ENCODE assay signal across 23 cellular contexts in the genomic region with DNA sequence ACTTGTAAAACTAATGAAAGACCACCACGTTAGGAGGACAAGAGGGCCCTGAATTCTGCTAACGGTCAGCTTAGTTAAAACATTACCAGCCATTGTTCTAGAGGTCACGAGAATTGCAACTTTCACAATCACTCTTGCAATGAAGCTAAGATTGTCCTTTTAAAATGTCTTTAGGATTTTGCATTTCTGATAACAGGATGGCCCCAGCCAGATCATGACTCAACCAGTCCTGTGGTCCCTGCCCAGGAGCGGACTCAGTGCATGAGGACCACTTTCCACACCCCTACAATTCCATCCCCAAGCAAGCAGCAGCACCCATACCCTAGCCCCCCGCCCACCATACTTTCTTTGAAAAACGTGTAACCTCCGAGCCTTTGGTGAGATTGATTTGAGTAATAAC. TPM values are rescaled to one million over a fixed set of nuclear protein-coding genes. Genes with fewer than 3 reads are reported as not detected.
DNase-seq lines count a peak whose midpoint lies in the region; ATAC-seq and TF ChIP-seq lines count a peak whose summit lies in the region.
"Had no signal": no experiment of that assay in that cellular context is flagged by ENCODE, and none has a peak within 500 bp of the region (broad histone marks: within the 10 kb centered on the region; RNA-seq: fewer than 3 reads in every experiment).

No MANE protein-coding gene starts in this region.

- 0 out of 2 replicates have a peak, but pooled peaks cover 2% of the 10 kb centered on the region for H3K4me1 ChIP-seq in GM23338 (ENCODE audit: insufficient read depth)
- H3K4me1 ChIP-seq in adipocyte (ENCODE audit: control insufficient read depth, insufficient read depth, low read length), result peaks cover 15% of the 10 kb centered on the region
- peaks cover 3% of the 10 kb centered on the region for H3K4me1 ChIP-seq in osteoblast (ENCODE audit: insufficient read depth, low read length)
- H3K4me1 ChIP-seq in uterus, result no peaks in the 10 kb centered on the region
- H3K4me1 ChIP-seq: prostate gland, SJSA1 had no signal

- peaks cover 12% of the 10 kb centered on the region for H3K36me3 Mint-ChIP-seq in GM23338 (ENCODE audit: low read depth)
- H3K36me3 Mint-ChIP-seq in activated naive CD4-positive, alpha-beta T cell treated with anti-CD3 and anti-CD28 coated beads, Interleukin-2, amount 50 U/mL, for 72 hours, result no peaks in the 10 kb centered on the region

- H4K20me1 ChIP-seq in GM23338 (replicated peaks; ENCODE audit: insufficient read depth) (no peaks in the 10 kb centered on the region; the same call in 1 of the 2 replicates), osteoblast (ENCODE audit: insufficient read depth, low read length) (no peaks in the 10 kb centered on the region)

- no peaks in the 10 kb centered on the region for H3K27me3 ChIP-seq in GM23338 (ENCODE audit: insufficient read depth)
- H3K27me3 ChIP-seq in adipocyte (replicated peaks; ENCODE audit: control insufficient read depth, insufficient read depth, low read length), result no peaks in the 10 kb centered on the region
- H3K27me3 ChIP-seq in osteoblast (ENCODE audit: insufficient read depth, low read length), result no peaks in the 10 kb centered on the region
- no peaks in the 10 kb centered on the region for H3K27me3 ChIP-seq in uterus
- H3K27me3 ChIP-seq: body of pancreas, neutrophil, SJSA1 had no signal

- no peak overlapping the region for H3K4me2 ChIP-seq in GM23338
- H3K4me2 ChIP-seq in osteoblast (ENCODE audit: insufficient read depth, low read length), result no peak overlapping the region

- peaks cover 32% of the 10 kb centered on the region for H3K4me1 Mint-ChIP-seq in GM23338
- H3K4me1 Mint-ChIP-seq: stimulated activated memory B cell treated with anti-CD40 and anti-IgM and Interleukin-4, amounts not matched to agents 10 μg/mL and 1 μg/mL and 100 μg/mL, for 72 hours had no signal

- H3K9ac ChIP-seq in adipocyte (ENCODE audit: low read length), result peak overlapping the region; percentile 16

- TF ChIP-seq POLR2A in uterus (IDR thresholded peaks at IDR 0.05), result no peak

- no peaks in the 10 kb centered on the region for H3K9me2 ChIP-seq in GM23338 (ENCODE audit: insufficient read depth)

- peaks cover 21% of the 10 kb centered on the region; the same call in 1 of the 2 replicates for H3F3A ChIP-seq in GM23338 (replicated peaks; ENCODE audit: low read depth)

- H3K27me3 Mint-ChIP-seq in GM23338 (ENCODE audit: insufficient read depth, low read depth, poor library complexity), result peaks cover 21% of the 10 kb centered on the region
- H3K27me3 Mint-ChIP-seq: activated B cell treated with CpG ODN at 0.5 μM for 24 hours; activated CD4-positive, alpha-beta T cell treated with anti-CD3 and anti-CD28 coated beads, Interleukin-2, amount 10 ng/mL, durations not matched to agents 7 days and 5 days; stimulated activated memory B cell treated with anti-CD40 and anti-IgM and Interleukin-4, amounts not matched to agents 10 μg/mL and 1 μg/mL and 100 μg/mL, for 72 hours; T-cell had no signal

- H3K36me3 ChIP-seq in GM23338 (ENCODE audit: insufficient read depth) (no peaks in the 10 kb centered on the region), adipocyte (ENCODE audit: control insufficient read depth, insufficient read depth, low read length, severe bottlenecking) (peaks cover 10% of the 10 kb centered on the region), osteoblast (ENCODE audit: insufficient read depth, low read length) (no peaks in the 10 kb centered on the region), uterus (no peaks in the 10 kb centered on the region)
- H3K36me3 ChIP-seq: prostate gland, SJSA1 had no signal

- H3K27ac Mint-ChIP-seq in GM23338, result no peak overlapping the region
- H3K27ac Mint-ChIP-seq in activated naive CD4-positive, alpha-beta T cell treated with anti-CD3 and anti-CD28 coated beads, Interleukin-2, amount 50 U/mL, for 72 hours, result no peak overlapping the region
- H3K27ac Mint-ChIP-seq: activated B cell treated with CpG ODN at 0.5 μM for 24 hours; activated CD4-positive, alpha-beta T cell treated with anti-CD3 and anti-CD28 coated beads, Interleukin-2, amount 10 ng/mL, durations not matched to agents 7 days and 5 days; stimulated activated memory B cell treated with anti-CD40 and anti-IgM and Interleukin-4, amounts not matched to agents 10 μg/mL and 1 μg/mL and 100 μg/mL, for 72 hours had no signal

- H3K9me3 ChIP-seq in adipocyte (ENCODE audit: control insufficient read depth, low read length), result no peaks in the 10 kb centered on the region
- no peaks in the 10 kb centered on the region for H3K9me3 ChIP-seq in osteoblast (ENCODE audit: low read depth, low read length)
- H3K9me3 ChIP-seq in uterus, result no peaks in the 10 kb centered on the region
- H3K9me3 ChIP-seq: body of pancreas, neutrophil, prostate gland, SJSA1 had no signal

- H3K27ac ChIP-seq in GM23338 (ENCODE audit: low read depth), result 0 out of 2 replicates have a peak overlapping the region, but pooled peaks have one; percentile 52
- H3K27ac ChIP-seq in osteoblast (ENCODE audit: low read depth, low read length), result no peak overlapping the region
- no peak overlapping the region for H3K27ac ChIP-seq in uterus
- H3K27ac ChIP-seq: body of pancreas, neutrophil, prostate gland, SJSA1 had no signal

- H2AFZ ChIP-seq in GM23338 (peak overlapping the region; percentile 19), osteoblast (ENCODE audit: low read length) (no peak overlapping the region)

- intact Hi-C loops in uterus (cut with DNase I; ENCODE audit: low total_unique reads), result no loop called here

- no peak overlapping the region for H3K4me3 Mint-ChIP-seq in GM23338
- H3K4me3 Mint-ChIP-seq: activated B cell treated with CpG ODN at 0.5 μM for 24 hours; activated CD4-positive, alpha-beta T cell treated with anti-CD3 and anti-CD28 coated beads, Interleukin-2, amount 10 ng/mL, durations not matched to agents 7 days and 5 days; stimulated activated memory B cell treated with anti-CD40 and anti-IgM and Interleukin-4, amounts not matched to agents 10 μg/mL and 1 μg/mL and 100 μg/mL, for 72 hours had no signal

- TF ChIP-seq CTCF in GM23338 (conservative IDR thresholded peaks at IDR 0.05; ENCODE audit: low read depth in 2 of 2) (no peak), fibroblast of pulmonary artery (IDR thresholded peaks at IDR 0.05; ENCODE audit: low read length, missing control alignments) (no peak), osteoblast (IDR thresholded peaks at IDR 0.05; ENCODE audit: extremely low read depth, low read depth, low read length) (no peak), uterus (IDR thresholded peaks at IDR 0.05) (no peak)

- H3K79me2 ChIP-seq in GM23338 (replicated peaks; ENCODE audit: insufficient read depth) (no peaks in the 10 kb centered on the region), osteoblast (ENCODE audit: insufficient read depth, low read length) (no peaks in the 10 kb centered on the region)

- no peaks in the 10 kb centered on the region for H3K9me3 Mint-ChIP-seq in GM23338
- H3K9me3 Mint-ChIP-seq in activated naive CD4-positive, alpha-beta T cell treated with anti-CD3 and anti-CD28 coated beads, Interleukin-2, amount 50 U/mL, for 72 hours, result no peaks in the 10 kb centered on the region
- H3K9me3 Mint-ChIP-seq: activated B cell treated with CpG ODN at 0.5 μM for 24 hours; stimulated activated memory B cell treated with anti-CD40 and anti-IgM and Interleukin-4, amounts not matched to agents 10 μg/mL and 1 μg/mL and 100 μg/mL, for 72 hours; T-cell had no signal

- ATAC-seq in GM23338 (no peak), HG02571 (IDR thresholded peaks at IDR 0.05; ENCODE audit: unreplicated experiment) (no peak)
- no peak for ATAC-seq in activated naive CD4-positive, alpha-beta T cell treated with anti-CD3 and anti-CD28 coated beads, Interleukin-2, amount 50 U/mL, for 72 hours
- ATAC-seq: body of pancreas; stimulated activated memory B cell treated with anti-CD40 and anti-IgM and Interleukin-4, amounts not matched to agents 10 μg/mL and 1 μg/mL and 100 μg/mL, for 72 hours had no signal

- no peak overlapping the region for H3K4me3 ChIP-seq in GM23338
- H3K4me3 ChIP-seq in adipocyte (ENCODE audit: low read length), result no peak overlapping the region
- no peak overlapping the region for H3K4me3 ChIP-seq in fibroblast of pulmonary artery (replicated peaks; ENCODE audit: low read depth, low read length)
- no peak overlapping the region for H3K4me3 ChIP-seq in osteoblast (ENCODE audit: insufficient read depth, low read length)
- no peak overlapping the region for H3K4me3 ChIP-seq in uterus
- H3K4me3 ChIP-seq: body of pancreas, prostate gland, SJSA1 had no signal

- no peak for DNase-seq in GM23338 (ENCODE audit: low spot score)
- no peak for DNase-seq in adipocyte (ENCODE audit: low read depth)
- peak; percentile 48 for DNase-seq in fibroblast of pulmonary artery (ENCODE audit: low read depth)
- DNase-seq in osteoblast (ENCODE audit: insufficient read length, low spot score, missing footprints), result peak; percentile 80
- no peak for DNase-seq in uterus
- DNase-seq in anterior cingulate cortex (lab: John Stamatoyannopoulos, UW), result no peak
- no peak for DNase-seq in activated naive CD4-positive, alpha-beta T cell treated with anti-CD3 and anti-CD28 coated beads, Interleukin-2, amount 50 U/mL, for 72 hours (ENCODE audit: low spot score in 2 of 2)
- DNase-seq: activated B cell treated with CpG ODN at 0.5 μM for 24 hours; activated CD4-positive, alpha-beta T cell treated with anti-CD3 and anti-CD28 coated beads, Interleukin-2, amount 10 ng/mL, durations not matched to agents 7 days and 5 days; activated gamma-delta T cell; activated T-cell treated with anti-CD3 and anti-CD28 coated beads, Interleukin-2, amount 50 U/mL, for 1 hour; body of pancreas; DMS53; IMR-90; NCI-H748 treated with DMSO at 0.1 percent for 48 hours; stimulated activated CD4-positive, alpha-beta T cell treated with anti-CD3 and anti-CD28 coated beads, Interleukin-15, amount 100 ng/mL, for 24 hours; trophoblast cell had no signal

TF ChIP-seq in GM23338, 12 proteins besides CTCF, POLR2A, EP300 and RAD21 (continues in another document):
- TF ChIP-seq EZH2phosphoT487 (IDR thresholded peaks at IDR 0.05; ENCODE audit: unreplicated experiment) (no peak), CREB1 (CRISPR knock-in tag; IDR thresholded peaks at IDR 0.05; ENCODE audit: low read depth) (no peak)

RNA-seq across cellular contexts. Expression of a gene that starts 28.7 kb away (rescaled TPM):
- 1,401 and 1,576 TPM in 2 replicates for total RNA-seq in GM23338 (2014; rRNA removed; shearing (Covaris generic))
- polyA plus RNA-seq in GM23338 (2016; fragmentation: Nextera tagmentation; extraction: Ambion mirVana), result 1,677 and 2,107 TPM in 2 replicates
- total RNA-seq in osteoblast (193 and 198 TPM in 2 replicates), uterus (100 to 1,000 TPM; 208 to 800 (median 247) TPM)
- total RNA-seq in activated naive CD4-positive, alpha-beta T cell treated with anti-CD3 and anti-CD28 coated beads, Interleukin-2, amount 50 U/mL, for 72 hours, result 1,000 to 10,000 TPM in 1 of 2 donors, 100 to 1,000 TPM in 1; 992 to 1,009 TPM

Comparison
In these comparisons a context has a peak if more than half of its experiments do, and no peak if none do; other contexts are left out.
1. DNase-seq: peak in fibroblast of pulmonary artery (single experiment) and osteoblast (single experiment); none in GM23338 (single experiment), adipocyte (single experiment), uterus (0 of 2), anterior cingulate cortex (0 of 58) and activated naive CD4-positive, alpha-beta T cell treated with anti-CD3 and anti-CD28 coated beads, Interleukin-2, amount 50 U/mL, for 72 hours (0 of 2).